In the genomic region with DNA sequence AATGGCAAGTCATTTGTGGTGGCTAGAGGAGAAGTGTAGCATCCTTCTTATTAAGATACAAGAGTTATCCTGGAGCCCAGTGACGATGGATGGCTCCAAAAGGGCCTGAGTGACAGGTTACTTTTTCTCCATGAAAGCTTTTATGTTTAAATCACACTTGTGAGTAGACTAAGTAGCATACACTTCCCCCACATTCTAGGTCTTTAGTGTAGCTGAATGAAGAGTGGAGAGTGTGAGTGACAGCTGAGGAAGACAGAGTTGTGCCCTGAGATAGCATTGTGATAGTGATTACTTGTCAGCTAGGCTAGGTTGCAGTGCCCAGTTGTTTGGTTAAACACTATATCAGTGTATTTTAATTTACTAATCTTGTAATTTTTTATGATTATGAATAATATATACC, we compare ENCODE assay signal across 2 cellular contexts.
TF ChIP-seq lines count a peak whose summit lies in the region.

No MANE protein-coding gene starts in this region.

TF ChIP-seq in K562, 482 proteins besides CTCF, POLR2A, EP300 and RAD21 (continued from another document):
- no peak for TF ChIP-seq THAP7 (CRISPR knock-in tag; IDR thresholded peaks at IDR 0.05)
- TF ChIP-seq MYNN (IDR thresholded peaks at IDR 0.05) = no peak
- no peak for TF ChIP-seq MYNN (CRISPR knock-in tag; IDR thresholded peaks at IDR 0.05)
- no peak for TF ChIP-seq RNF219 (CRISPR knock-in tag; IDR thresholded peaks at IDR 0.05)
- TF ChIP-seq RBBP5 (IDR thresholded peaks at IDR 0.05; ENCODE audit: borderline replicate concordance, insufficient read depth, low read length, poor library complexity, severe bottlenecking) = no peak

TF ChIP-seq in neural cell, 6 proteins besides CTCF, POLR2A, EP300 and RAD21:
- TF ChIP-seq, protein P1, sequence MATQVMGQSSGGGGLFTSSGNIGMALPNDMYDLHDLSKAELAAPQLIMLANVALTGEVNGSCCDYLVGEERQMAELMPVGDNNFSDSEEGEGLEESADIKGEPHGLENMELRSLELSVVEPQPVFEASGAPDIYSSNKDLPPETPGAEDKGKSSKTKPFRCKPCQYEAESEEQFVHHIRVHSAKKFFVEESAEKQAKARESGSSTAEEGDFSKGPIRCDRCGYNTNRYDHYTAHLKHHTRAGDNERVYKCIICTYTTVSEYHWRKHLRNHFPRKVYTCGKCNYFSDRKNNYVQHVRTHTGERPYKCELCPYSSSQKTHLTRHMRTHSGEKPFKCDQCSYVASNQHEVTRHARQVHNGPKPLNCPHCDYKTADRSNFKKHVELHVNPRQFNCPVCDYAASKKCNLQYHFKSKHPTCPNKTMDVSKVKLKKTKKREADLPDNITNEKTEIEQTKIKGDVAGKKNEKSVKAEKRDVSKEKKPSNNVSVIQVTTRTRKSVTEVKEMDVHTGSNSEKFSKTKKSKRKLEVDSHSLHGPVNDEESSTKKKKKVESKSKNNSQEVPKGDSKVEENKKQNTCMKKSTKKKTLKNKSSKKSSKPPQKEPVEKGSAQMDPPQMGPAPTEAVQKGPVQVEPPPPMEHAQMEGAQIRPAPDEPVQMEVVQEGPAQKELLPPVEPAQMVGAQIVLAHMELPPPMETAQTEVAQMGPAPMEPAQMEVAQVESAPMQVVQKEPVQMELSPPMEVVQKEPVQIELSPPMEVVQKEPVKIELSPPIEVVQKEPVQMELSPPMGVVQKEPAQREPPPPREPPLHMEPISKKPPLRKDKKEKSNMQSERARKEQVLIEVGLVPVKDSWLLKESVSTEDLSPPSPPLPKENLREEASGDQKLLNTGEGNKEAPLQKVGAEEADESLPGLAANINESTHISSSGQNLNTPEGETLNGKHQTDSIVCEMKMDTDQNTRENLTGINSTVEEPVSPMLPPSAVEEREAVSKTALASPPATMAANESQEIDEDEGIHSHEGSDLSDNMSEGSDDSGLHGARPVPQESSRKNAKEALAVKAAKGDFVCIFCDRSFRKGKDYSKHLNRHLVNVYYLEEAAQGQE (IDR thresholded peaks at IDR 0.05; ENCODE audit: borderline replicate concordance) = no peak
- peak; percentile 52 for TF ChIP-seq POLR2AphosphoS5 (IDR thresholded peaks at IDR 0.05)
